ENCODE assay signal across 2 cellular contexts in genomic region chr7:136514776-136515175, GRCh38.
TF ChIP-seq lines count a peak whose summit lies in the region.

No MANE protein-coding gene starts in this region.

TF ChIP-seq in GM23338, 12 proteins besides CTCF, POLR2A, EP300 and RAD21:
- no peak for TF ChIP-seq REST (IDR thresholded peaks at IDR 0.05; ENCODE audit: unreplicated experiment)
- TF ChIP-seq ZNF114 (CRISPR knock-in tag; IDR thresholded peaks at IDR 0.05), result no peak
- no peak for TF ChIP-seq EZH2phosphoT487 (IDR thresholded peaks at IDR 0.05; ENCODE audit: unreplicated experiment)
- TF ChIP-seq JUNB (IDR thresholded peaks at IDR 0.05; ENCODE audit: unreplicated experiment), result no peak
- no peak for TF ChIP-seq NANOG (IDR thresholded peaks at IDR 0.05; ENCODE audit: borderline replicate concordance)
- TF ChIP-seq ZNF331 (CRISPR knock-in tag; IDR thresholded peaks at IDR 0.05; ENCODE audit: low read depth), result no peak
- no peak for TF ChIP-seq CREB1 (CRISPR knock-in tag; IDR thresholded peaks at IDR 0.05; ENCODE audit: low read depth)
- no peak for TF ChIP-seq EZH2 (IDR thresholded peaks at IDR 0.05; ENCODE audit: low read depth, unreplicated experiment)
- TF ChIP-seq STAT1 (IDR thresholded peaks at IDR 0.05; ENCODE audit: unreplicated experiment), result no peak
- no peak for TF ChIP-seq POLR2AphosphoS5 (IDR thresholded peaks at IDR 0.05; ENCODE audit: low read depth)
- no peak for TF ChIP-seq ZNF462 (CRISPR knock-in tag; IDR thresholded peaks at IDR 0.05)
- no peak for TF ChIP-seq ETS1 (IDR thresholded peaks at IDR 0.05)

TF ChIP-seq in H1, 55 proteins besides CTCF, POLR2A, EP300 and RAD21:
- TF ChIP-seq NRF1 (IDR thresholded peaks at IDR 0.05; ENCODE audit: low read depth, low read length) (no peak), RXRA (IDR thresholded peaks at IDR 0.05; ENCODE audit: insufficient read depth, low read depth, low read length) (no peak), USF2 (IDR thresholded peaks at IDR 0.05; ENCODE audit: low read length) (no peak), ATF3 (IDR thresholded peaks at IDR 0.05; ENCODE audit: insufficient read depth, low read depth, low read length) (no peak), BCL11A (IDR thresholded peaks at IDR 0.05; ENCODE audit: low read depth in 2 of 2, low read length in 2 of 2) (no peak), SRF (IDR thresholded peaks at IDR 0.05; ENCODE audit: low read depth, low read length) (no peak), EZH2 (IDR thresholded peaks at IDR 0.05; ENCODE audit: low read depth, low read length, severe bottlenecking) (no peak), ZNF274 (IDR thresholded peaks at IDR 0.05; ENCODE audit: borderline replicate concordance, extremely low read depth, low read length) (no peak), CBX5 (IDR thresholded peaks at IDR 0.05; ENCODE audit: low read depth, low read length) (no peak), CEBPB (IDR thresholded peaks at IDR 0.05; ENCODE audit: low read depth, low read length) (no peak)
